In the genomic region with DNA sequence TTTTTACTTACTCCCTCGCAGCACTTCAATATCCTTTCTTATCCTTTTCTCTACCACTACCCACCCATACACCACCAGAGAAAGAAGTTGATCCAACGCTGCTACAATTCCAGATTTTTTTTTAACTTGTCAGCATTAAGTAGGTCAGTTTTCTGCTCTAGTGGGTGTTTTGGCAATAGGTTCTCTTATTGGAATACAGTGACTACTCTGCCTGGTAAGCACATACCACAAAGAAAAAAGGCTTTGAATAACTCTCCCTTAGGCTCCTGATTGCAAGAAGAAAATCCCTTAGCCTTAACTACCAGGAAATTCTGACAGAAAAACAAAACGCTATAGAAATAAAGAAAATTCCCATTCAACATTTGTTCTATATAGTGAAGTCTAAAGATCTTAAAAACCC, we compare ENCODE assay signal across 17 cellular contexts.
"Had no signal": no experiment of that assay in that cellular context is flagged by ENCODE, and none has a peak within 500 bp of the region (broad histone marks: within the 10 kb centered on the region; RNA-seq: fewer than 3 reads in every experiment).

No MANE protein-coding gene starts in this region.

- H3K4me3 Mint-ChIP-seq: activated CD8-positive, alpha-beta T cell treated with anti-CD3 and anti-CD28 coated beads, Interleukin-2, amount 10 ng/mL, durations not matched to agents 7 days and 5 days; activated T-helper 1 cell treated with anti-CD3 and anti-CD28 coated beads, Interleukin-12 subunit alpha, Interleukin-12 subunit beta, Interleukin-2, Interleukin-4 antibody, amounts not matched to agents 30 ng/mL and 10 ng/mL and 1 ng/mL, durations not matched to agents 14 hours and 24 hours and 36 hours; dendritic cell treated with granulocyte-macrophage colony-stimulating factor and Interleukin-4, amounts not matched to agents 40 ng/mL and 50 ng/mL, for 4 days; endodermal cell; T-helper 1 cell treated with Interleukin-12 subunit alpha and Interleukin-12 subunit beta and Interleukin-4 antibody, amounts not matched to agents 30 μg/mL and 1 μg/mL, for 36 hours; WTC11 had no signal

- H3K4me1 ChIP-seq: ascending aorta, foreskin keratinocyte, parathyroid adenoma, right atrium auricular region had no signal

- H3K4me1 Mint-ChIP-seq: endodermal cell, WTC11 had no signal

- H3K4me3 ChIP-seq: ascending aorta, heart left ventricle, right atrium auricular region, upper lobe of left lung had no signal

- H3K27ac ChIP-seq: ascending aorta, foreskin keratinocyte, heart left ventricle, parathyroid adenoma, right atrium auricular region, upper lobe of left lung had no signal

- H3K27ac Mint-ChIP-seq: activated CD8-positive, alpha-beta T cell treated with anti-CD3 and anti-CD28 coated beads, Interleukin-2, amount 10 ng/mL, durations not matched to agents 7 days and 5 days; activated T-helper 1 cell treated with anti-CD3 and anti-CD28 coated beads, Interleukin-12 subunit alpha, Interleukin-12 subunit beta, Interleukin-2, Interleukin-4 antibody, amounts not matched to agents 30 ng/mL and 10 ng/mL and 1 ng/mL, durations not matched to agents 14 hours and 24 hours and 36 hours; dendritic cell treated with granulocyte-macrophage colony-stimulating factor and Interleukin-4, amounts not matched to agents 40 ng/mL and 50 ng/mL, for 4 days; endodermal cell; T-helper 1 cell treated with Interleukin-12 subunit alpha and Interleukin-12 subunit beta and Interleukin-4 antibody, amounts not matched to agents 30 μg/mL and 1 μg/mL, for 36 hours; WTC11 had no signal

- H3K27me3 Mint-ChIP-seq: dendritic cell treated with granulocyte-macrophage colony-stimulating factor and Interleukin-4, amounts not matched to agents 40 ng/mL and 50 ng/mL, for 4 days had no signal

- DNase-seq: activated CD4-positive, alpha-beta T cell treated with anti-CD3 and anti-CD28 coated beads for 48 hours; activated CD8-positive, alpha-beta T cell treated with anti-CD3 and anti-CD28 coated beads, Interleukin-2, amount 10 ng/mL, durations not matched to agents 7 days and 5 days; activated naive CD4-positive, alpha-beta T cell; endodermal cell; foreskin keratinocyte; heart left ventricle; islet precursor cell; stimulated activated CD4-positive, alpha-beta T cell treated with anti-CD3 and anti-CD28 coated beads, Interleukin-1b, Interleukin-23, amount 100 ng/mL, for 48 hours; stimulated activated naive CD4-positive, alpha-beta T cell treated with Interleukin-2 at 50 U/mL for 16 hours had no signal

- H3K27me3 ChIP-seq: ascending aorta, foreskin keratinocyte, heart left ventricle, right atrium auricular region, upper lobe of left lung had no signal

- H3K9ac ChIP-seq: parathyroid adenoma had no signal

- H3K9me3 Mint-ChIP-seq: dendritic cell treated with granulocyte-macrophage colony-stimulating factor and Interleukin-4, amounts not matched to agents 40 ng/mL and 50 ng/mL, for 4 days had no signal

- H2AFZ ChIP-seq: parathyroid adenoma had no signal

- H3K36me3 ChIP-seq: ascending aorta, right atrium auricular region, upper lobe of left lung had no signal
